In genomic region chr12:22473212-22473611, GRCh38 we compare ENCODE assay signal across 14 cellular contexts.
DNase-seq lines count a peak whose midpoint lies in the region; ATAC-seq and TF ChIP-seq lines count a peak whose summit lies in the region.
"Had no signal": no experiment of that assay in that cellular context is flagged by ENCODE, and none has a peak within 500 bp of the region (broad histone marks: within the 10 kb centered on the region; RNA-seq: fewer than 3 reads in every experiment).

No MANE protein-coding gene starts in this region.

- H3K27me3 Mint-ChIP-seq in chondrocyte (ENCODE audit: low read depth) = no peaks in the 10 kb centered on the region
- no peaks in the 10 kb centered on the region for H3K27me3 Mint-ChIP-seq in naive thymus-derived CD8-positive, alpha-beta T cell

- peak; percentile 85 for ATAC-seq in GM18868 (IDR thresholded peaks at IDR 0.05; ENCODE audit: unreplicated experiment)
- ATAC-seq in GM21528 (IDR thresholded peaks at IDR 0.05; ENCODE audit: low FRiP score, unreplicated experiment) = peak; percentile 60
- ATAC-seq in HG03135 (IDR thresholded peaks at IDR 0.05; ENCODE audit: unreplicated experiment) = peak; percentile 58
- ATAC-seq in naive thymus-derived CD8-positive, alpha-beta T cell = no peak
- no peak for ATAC-seq in GM21737 (IDR thresholded peaks at IDR 0.05; ENCODE audit: unreplicated experiment)

- TF ChIP-seq CTCF in chondrocyte (IDR thresholded peaks at IDR 0.05) = no peak

- peak overlapping the region; percentile 1 for H3K27ac Mint-ChIP-seq in chondrocyte (ENCODE audit: unreplicated experiment)
- peak overlapping the region in 3 of 10 donors; percentile 3 to 57 (median 7) for H3K27ac Mint-ChIP-seq in naive thymus-derived CD8-positive, alpha-beta T cell

- peaks cover 38% of the 10 kb centered on the region for H3K4me1 Mint-ChIP-seq in chondrocyte (ENCODE audit: low read depth)
- peaks cover 7 to 12% (median 8%) of the 10 kb centered on the region in 4 donors for H3K4me1 Mint-ChIP-seq in naive thymus-derived CD8-positive, alpha-beta T cell

- POLR2A ChIA-PET in naive thymus-derived CD8-positive, alpha-beta T cell (lab: Charles Lee) = no interaction called here

- no peak overlapping the region for H3K4me3 Mint-ChIP-seq in chondrocyte (ENCODE audit: unreplicated experiment)
- peak overlapping the region in 1 of 10 donors; percentile 7 for H3K4me3 Mint-ChIP-seq in naive thymus-derived CD8-positive, alpha-beta T cell

- peaks cover 15% of the 10 kb centered on the region for H3K36me3 Mint-ChIP-seq in chondrocyte (ENCODE audit: low read depth)
- peaks cover 4 to 56% (median 22%) of the 10 kb centered on the region in 3 donors for H3K36me3 Mint-ChIP-seq in naive thymus-derived CD8-positive, alpha-beta T cell

- no peak for DNase-seq in chondrocyte (ENCODE audit: low spot score)
- no peak for DNase-seq in naive thymus-derived CD8-positive, alpha-beta T cell
- no peak for DNase-seq in DMS53 treated with DMSO at 0.1 percent for 48 hours (lab: John Stamatoyannopoulos, UW; ENCODE audit: unreplicated experiment)
- no peak for DNase-seq in central memory CD4-positive, alpha-beta T cell
- DNase-seq: H7; midbrain; NCI-H1092; NCI-H510A treated with DMSO at 0.1 percent for 48 hours; Right ventricle myocardium superior; stimulated activated CD4-positive, alpha-beta T cell treated with anti-CD3 and anti-CD28 coated beads, Interleukin-4, amount 100 ng/mL, for 1 hour had no signal

- no peaks in the 10 kb centered on the region for H3K9me3 Mint-ChIP-seq in chondrocyte (ENCODE audit: low read depth)
- no peaks in the 10 kb centered on the region for H3K9me3 Mint-ChIP-seq in naive thymus-derived CD8-positive, alpha-beta T cell

Comparison
In these comparisons a context has a peak if more than half of its experiments do, and no peak if none do; other contexts are left out.
1. ATAC-seq: peak in GM18868 (single experiment), GM21528 (single experiment) and HG03135 (single experiment); none in naive thymus-derived CD8-positive, alpha-beta T cell (0 of 2) and GM21737 (single experiment).